In genomic region chr14:105325303-105325702, GRCh38 we compare ENCODE assay signal across 17 cellular contexts.
"Had no signal": no experiment of that assay in that cellular context is flagged by ENCODE, and none has a peak within 500 bp of the region (broad histone marks: within the 10 kb centered on the region; RNA-seq: fewer than 3 reads in every experiment).

No MANE protein-coding gene starts in this region.

- DNase-seq: activated CD4-positive, alpha-beta T cell treated with anti-CD3 and anti-CD28 coated beads for 48 hours; activated CD4-positive, CD25-positive, alpha-beta regulatory T cell; activated CD8-positive, alpha-beta T cell treated with anti-CD3 and anti-CD28 coated beads for 36 hours; activated naive CD4-positive, alpha-beta T cell treated with anti-CD3 and anti-CD28 coated beads for 36 hours; activated T-cell treated with anti-CD3 and anti-CD28 coated beads, Interleukin-2, amount 50 U/mL, for 24 hours; body of pancreas; cortex of kidney; effector CD4-positive, alpha-beta T cell; nephron progenitor cell; T1000 had no signal

- H3K27ac Mint-ChIP-seq: activated CD8-positive, alpha-beta T cell treated with anti-CD3 and anti-CD28 coated beads for 36 hours; activated naive CD4-positive, alpha-beta T cell treated with anti-CD3 and anti-CD28 coated beads for 36 hours; activated T-cell treated with anti-CD3 and anti-CD28 coated beads, Interleukin-2, amount 50 U/mL, for 24 hours; activated T-helper 2 cell treated with anti-CD3 and anti-CD28 coated beads, Interferon-gamma antibody, Interleukin-2, Interleukin-4, amounts not matched to agents 10 μg/mL and 5 μg/mL and 100 μg/mL, durations not matched to agents 14 hours and 24 hours and 36 hours; mesothelial cell of epicardium; nephron progenitor cell; stimulated activated naive CD8-positive, alpha-beta T cell treated with anti-CD3 and anti-CD28 coated beads, Interleukin-15, Interleukin-2, amounts not matched to agents 100 ng/mL and 50 ng/mL, for 24 hours had no signal

- H3K4me3 ChIP-seq: body of pancreas, gastroesophageal sphincter, skin epidermis, suprapubic skin, upper lobe of left lung had no signal

- H3K27me3 ChIP-seq: body of pancreas, gastroesophageal sphincter, suprapubic skin, upper lobe of left lung had no signal

- H3K9me3 Mint-ChIP-seq: activated CD8-positive, alpha-beta T cell treated with anti-CD3 and anti-CD28 coated beads for 36 hours; activated naive CD4-positive, alpha-beta T cell treated with anti-CD3 and anti-CD28 coated beads for 36 hours; activated T-cell treated with anti-CD3 and anti-CD28 coated beads, Interleukin-2, amount 50 U/mL, for 24 hours; activated T-helper 2 cell treated with anti-CD3 and anti-CD28 coated beads, Interferon-gamma antibody, Interleukin-2, Interleukin-4, amounts not matched to agents 10 μg/mL and 5 μg/mL and 100 μg/mL, durations not matched to agents 14 hours and 24 hours and 36 hours; mesothelial cell of epicardium; stimulated activated naive CD8-positive, alpha-beta T cell treated with anti-CD3 and anti-CD28 coated beads, Interleukin-15, Interleukin-2, amounts not matched to agents 100 ng/mL and 50 ng/mL, for 24 hours had no signal

- H3K9me3 ChIP-seq: body of pancreas, gastroesophageal sphincter, suprapubic skin, upper lobe of left lung had no signal

- H3K4me3 Mint-ChIP-seq: activated CD8-positive, alpha-beta T cell treated with anti-CD3 and anti-CD28 coated beads for 36 hours; activated naive CD4-positive, alpha-beta T cell treated with anti-CD3 and anti-CD28 coated beads for 36 hours; activated T-cell treated with anti-CD3 and anti-CD28 coated beads, Interleukin-2, amount 50 U/mL, for 24 hours; mesothelial cell of epicardium; nephron progenitor cell; stimulated activated naive CD8-positive, alpha-beta T cell treated with anti-CD3 and anti-CD28 coated beads, Interleukin-15, Interleukin-2, amounts not matched to agents 100 ng/mL and 50 ng/mL, for 24 hours had no signal

- H3K27me3 Mint-ChIP-seq: activated CD8-positive, alpha-beta T cell treated with anti-CD3 and anti-CD28 coated beads for 36 hours; activated T-cell treated with anti-CD3 and anti-CD28 coated beads, Interleukin-2, amount 50 U/mL, for 24 hours; stimulated activated naive CD8-positive, alpha-beta T cell treated with anti-CD3 and anti-CD28 coated beads, Interleukin-15, Interleukin-2, amounts not matched to agents 100 ng/mL and 50 ng/mL, for 24 hours had no signal

- H3K27ac ChIP-seq: body of pancreas, skin epidermis, suprapubic skin, upper lobe of left lung had no signal

- H3K36me3 ChIP-seq: suprapubic skin, upper lobe of left lung had no signal
